ENCODE assay signal across 1 cellular context in genomic region chr5:73433272-73433981, GRCh38.
TF ChIP-seq lines count a peak whose summit lies in the region.

No MANE protein-coding gene starts in this region.

TF ChIP-seq in HepG2, 621 proteins besides CTCF, POLR2A, EP300 and RAD21 (continued from another document):
- TF ChIP-seq DNMT1 (CRISPR knock-in tag; IDR thresholded peaks at IDR 0.05), result no peak
- TF ChIP-seq ZNF577 (CRISPR knock-in tag; IDR thresholded peaks at IDR 0.05; ENCODE audit: borderline replicate concordance, low read depth), result no peak
- no peak for TF ChIP-seq HMGXB4 (CRISPR knock-in tag; IDR thresholded peaks at IDR 0.05; ENCODE audit: borderline replicate concordance in 1 of 2, low read depth in 1 of 2)
- no peak for TF ChIP-seq RBM22 (optimal IDR thresholded peaks at IDR 0.05; ENCODE audit: low read length)
- TF ChIP-seq MBD4 (IDR thresholded peaks at IDR 0.05; ENCODE audit: borderline replicate concordance, low read length), result no peak
- TF ChIP-seq ZNF709 (CRISPR knock-in tag; IDR thresholded peaks at IDR 0.05), result no peak
TF ChIP-seq in HepG2: peak in this region for 2.
